In genomic region chr11:125625594-125626380, GRCh38 we compare ENCODE assay signal across 8 cellular contexts. TPM values are rescaled to one million over a fixed set of nuclear protein-coding genes. Genes with fewer than 3 reads are reported as not detected.
A peak's percentile ranks its signal among the peaks of the same experiment; 100 is the strongest.
DNase-seq lines count a peak whose midpoint lies in the region; ATAC-seq and TF ChIP-seq lines count a peak whose summit lies in the region.

No MANE protein-coding gene starts in this region.

- peaks cover 14% of the 10 kb centered on the region for H3K4me1 Mint-ChIP-seq in type B pancreatic cell (ENCODE audit: unreplicated experiment)

- TF ChIP-seq CTCF in GM12864 (IDR thresholded peaks at IDR 0.05; ENCODE audit: low read depth, low read length, missing control alignments): no peak
- no peak for TF ChIP-seq CTCF in heart left ventricle (IDR thresholded peaks at IDR 0.05)
- TF ChIP-seq CTCF in type B pancreatic cell (conservative IDR thresholded peaks at IDR 0.05): no peak

- intact Hi-C loops in heart left ventricle (cut with DNase I): loop anchor here in 7 of 10 donors (1.0 to 10.0 kb wide), 11 partner anchors 33 to 639 kb away; partner anchors contain the start of genes STT3A (in 3 of the 7), EI24 (in 2 of the 7), HYLS1 (in 2 of the 7) and FEZ1 (in 1 of the 7)

- peak; percentile 88 for ATAC-seq in HG02642 (IDR thresholded peaks at IDR 0.05; ENCODE audit: poor library complexity, unreplicated experiment)
- ATAC-seq in heart left ventricle: peak; percentile 92 to 97 (median 96)

- H3K27ac Mint-ChIP-seq in type B pancreatic cell: peak overlapping the region; percentile 85

- no peaks in the 10 kb centered on the region for H3K9me3 ChIP-seq in adipocyte (ENCODE audit: control insufficient read depth, low read length)
- no peaks in the 10 kb centered on the region for H3K9me3 ChIP-seq in heart left ventricle

- H3K36me3 ChIP-seq in adipocyte (ENCODE audit: control insufficient read depth, insufficient read depth, low read length, severe bottlenecking) (peaks cover 10% of the 10 kb centered on the region), heart left ventricle (peaks cover 0 to 20% (median 13%) of the 10 kb centered on the region in 9 donors)

- WGBS in heart left ventricle, 4 donors: 0 to 1% (median 0%) methylated on average over 44 to 60 of the region's 60 CpGs

- peaks cover 11% of the 10 kb centered on the region for H3K36me3 Mint-ChIP-seq in type B pancreatic cell

- peak; percentile 70 for DNase-seq in GM12864 (ENCODE audit: low read depth)
- peak; percentile 96 for DNase-seq in NCI-H1105 (lab: John Stamatoyannopoulos, UW)
- peak; percentile 99 for DNase-seq in SW 1271 (lab: John Stamatoyannopoulos, UW)
- peak; percentile 94 for DNase-seq in adipocyte (ENCODE audit: low read depth)
- peak; percentile 86 to 92 (median 90) for DNase-seq in heart left ventricle
- peak; percentile 74 for DNase-seq in pons (ENCODE audit: low spot score)
- peak; percentile 94 for DNase-seq in type B pancreatic cell (ENCODE audit: extremely low spot score, unreplicated experiment)

- peak overlapping the region; percentile 97 for H3K9ac ChIP-seq in adipocyte (ENCODE audit: low read length)

- peak overlapping the region; percentile 92 for H3K4me3 ChIP-seq in GM12864 (ENCODE audit: low read depth, low read length)
- H3K4me3 ChIP-seq in adipocyte (ENCODE audit: low read length): peak overlapping the region; percentile 83
- H3K4me3 ChIP-seq in heart left ventricle: peak overlapping the region; percentile 40 to 80 (median 74)

- peak overlapping the region; percentile 70 to 98 (median 95) for H3K27ac ChIP-seq in heart left ventricle

- H3K27me3 ChIP-seq in adipocyte (replicated peaks; ENCODE audit: control insufficient read depth, insufficient read depth, low read length) (no peaks in the 10 kb centered on the region), heart left ventricle (no peaks in the 10 kb centered on the region)

- H3K4me1 ChIP-seq in adipocyte (ENCODE audit: control insufficient read depth, insufficient read depth, low read length) (peaks cover 24% of the 10 kb centered on the region), heart left ventricle (peaks cover 4 to 23% (median 15%) of the 10 kb centered on the region in 12 donors)

- peak overlapping the region; percentile 94 for H3K4me3 Mint-ChIP-seq in type B pancreatic cell

- H3K27me3 Mint-ChIP-seq in type B pancreatic cell: no peaks in the 10 kb centered on the region

- H3K9me3 Mint-ChIP-seq in type B pancreatic cell: no peaks in the 10 kb centered on the region

- TF ChIP-seq POLR2A in heart left ventricle (IDR thresholded peaks at IDR 0.05): peak in 1 of 2 donors; percentile 48

RNA-seq across cellular contexts. Expression of gene CHEK1, which starts 0.8 kb away (rescaled TPM):
- total RNA-seq in heart left ventricle: 1 to 10 TPM in 5 of 9 donors, under 1 TPM in 4; 0.63 to 6.2 (median 1.2) TPM
- 1 to 10 TPM in 1 of 2 donors, under 1 TPM in 1; 0.50 to 1.5 TPM for polyA plus RNA-seq in heart left ventricle
- 28.1 and 54.1 TPM in 2 replicates for total RNA-seq in type B pancreatic cell (ENCODE audit: low replicate concordance)

RNA-seq across cellular contexts. Expression of gene STT3A, which starts 33.1 kb away (rescaled TPM):
- 10 to 100 TPM; 47.6 to 98.6 (median 59.1) TPM for total RNA-seq in heart left ventricle
- polyA plus RNA-seq in heart left ventricle: 10 to 100 TPM; 21.5 to 72.7 TPM
- 157 and 166 TPM in 2 replicates for total RNA-seq in type B pancreatic cell (ENCODE audit: low replicate concordance)

RNA-seq across cellular contexts. Expression of gene ACRV1, which starts 54.9 kb away (rescaled TPM):
- total RNA-seq in heart left ventricle (not detected), type B pancreatic cell (ENCODE audit: low replicate concordance) (not detected in 2 replicates)
- not detected for polyA plus RNA-seq in heart left ventricle

RNA-seq across cellular contexts. Expression of gene EI24, which starts 56.5 kb away (rescaled TPM):
- total RNA-seq in heart left ventricle (10 to 100 TPM; 47.7 to 72.4 (median 53.8) TPM), type B pancreatic cell (ENCODE audit: low replicate concordance) (102 and 114 TPM in 2 replicates)
- polyA plus RNA-seq in heart left ventricle: 100 to 1,000 TPM in 1 of 2 donors, 10 to 100 TPM in 1; 20.6 to 125 TPM

Comparison
In these comparisons a context has a peak if more than half of its experiments do, and no peak if none do; other contexts are left out.
1. Peak in every context shown above with its lines: DNase-seq, ATAC-seq, H3K4me3 ChIP-seq and H3K27ac ChIP-seq.